ENCODE assay signal across 21 cellular contexts in genomic region chr4:10529256-10529890, GRCh38.
DNase-seq lines count a peak whose midpoint lies in the region; ATAC-seq and TF ChIP-seq lines count a peak whose summit lies in the region.
"Had no signal": no experiment of that assay in that cellular context is flagged by ENCODE, and none has a peak within 500 bp of the region (broad histone marks: within the 10 kb centered on the region; RNA-seq: fewer than 3 reads in every experiment).

No MANE protein-coding gene starts in this region.

- H3K27me3 ChIP-seq in left ventricle myocardium inferior (ENCODE audit: low read depth) (no peaks in the 10 kb centered on the region), right atrium auricular region (no peaks in the 10 kb centered on the region), lower lobe of right lung (ENCODE audit: low read depth) (no peaks in the 10 kb centered on the region), MM.1S (replicated peaks; ENCODE audit: insufficient read depth, low read length) (no peaks in the 10 kb centered on the region)
- H3K27me3 ChIP-seq: BLaER1 treated with 17β-estradiol and CSF1 and Interleukin-3, amounts not matched to agents 10 nM and 100 nM; cardiac muscle cell; transverse colon had no signal

- intact Hi-C loops in left ventricle myocardium inferior (cut with micrococcal nuclease), result no loop called here
- intact Hi-C loops in lower lobe of right lung (cut with DNase I), result no loop called here

- no peak for ATAC-seq in lower lobe of right lung
- no peak for ATAC-seq in activated naive CD4-positive, alpha-beta T cell treated with anti-CD3 and anti-CD28 coated beads, Interleukin-2, amount 50 U/mL, for 72 hours
- ATAC-seq: A549, left lobe of liver, Panc1 had no signal

- no peak overlapping the region for H3K27ac Mint-ChIP-seq in activated naive CD4-positive, alpha-beta T cell treated with anti-CD3 and anti-CD28 coated beads, Interleukin-2, amount 50 U/mL, for 72 hours

- H3K27ac ChIP-seq in left ventricle myocardium inferior (replicated peaks) (peak overlapping the region; percentile 54), right atrium auricular region (no peak overlapping the region), lower lobe of right lung (peak overlapping the region; percentile 41), MM.1S (ENCODE audit: low read length) (no peak overlapping the region)
- H3K27ac ChIP-seq: A549; BLaER1 treated with 17β-estradiol and CSF1 and Interleukin-3, amounts not matched to agents 10 nM and 100 nM; cardiac muscle cell; transverse colon had no signal

- TF ChIP-seq CTCF in left ventricle myocardium inferior (IDR thresholded peaks at IDR 0.05; ENCODE audit: borderline replicate concordance), result no peak
- TF ChIP-seq CTCF in right atrium auricular region (IDR thresholded peaks at IDR 0.05), result no peak
- TF ChIP-seq CTCF in choroid plexus epithelial cell (conservative IDR thresholded peaks at IDR 0.05; ENCODE audit: low read depth, low read length), result no peak
- TF ChIP-seq CTCF in lower lobe of right lung (IDR thresholded peaks at IDR 0.05), result no peak
- TF ChIP-seq CTCF in MM.1S (IDR thresholded peaks at IDR 0.05; ENCODE audit: low read length), result no peak

- H3K4me2 ChIP-seq in MM.1S (ENCODE audit: low read depth, low read length), result no peak overlapping the region
- H3K4me2 ChIP-seq: A549; BLaER1 treated with 17β-estradiol and CSF1 and Interleukin-3, amounts not matched to agents 10 nM and 100 nM; smooth muscle cell had no signal

- H3F3A ChIP-seq in MM.1S (ENCODE audit: insufficient read depth, low read length), result no peaks in the 10 kb centered on the region

- H3K9ac ChIP-seq in MM.1S (ENCODE audit: low read length), result no peak overlapping the region
- H3K9ac ChIP-seq: BLaER1 treated with 17β-estradiol and CSF1 and Interleukin-3, amounts not matched to agents 10 nM and 100 nM had no signal

- no peaks in the 10 kb centered on the region for H3K36me3 Mint-ChIP-seq in activated naive CD4-positive, alpha-beta T cell treated with anti-CD3 and anti-CD28 coated beads, Interleukin-2, amount 50 U/mL, for 72 hours

- H3K4me3 ChIP-seq in left ventricle myocardium inferior (no peak overlapping the region), right atrium auricular region (no peak overlapping the region), choroid plexus epithelial cell (ENCODE audit: low read depth, low read length) (no peak overlapping the region), lower lobe of right lung (no peak overlapping the region), MM.1S (ENCODE audit: low read length) (no peak overlapping the region)
- H3K4me3 ChIP-seq: A549; BLaER1 treated with 17β-estradiol and CSF1 and Interleukin-3, amounts not matched to agents 10 nM and 100 nM; cardiac muscle cell; smooth muscle cell; transverse colon had no signal

- no peaks in the 10 kb centered on the region for H3K79me2 ChIP-seq in MM.1S (ENCODE audit: low read length)

- no peak overlapping the region for H2AFZ ChIP-seq in MM.1S (ENCODE audit: low read length)

- H3K36me3 ChIP-seq in left ventricle myocardium inferior (no peaks in the 10 kb centered on the region), right atrium auricular region (no peaks in the 10 kb centered on the region), lower lobe of right lung (no peaks in the 10 kb centered on the region), MM.1S (replicated peaks; ENCODE audit: insufficient read depth, low read length) (no peaks in the 10 kb centered on the region)
- H3K36me3 ChIP-seq: BLaER1 treated with 17β-estradiol and CSF1 and Interleukin-3, amounts not matched to agents 10 nM and 100 nM; cardiac muscle cell; transverse colon had no signal

- no peaks in the 10 kb centered on the region for H3K9me2 ChIP-seq in MM.1S (replicated peaks; ENCODE audit: insufficient read depth, low read length)

- H3K9me3 Mint-ChIP-seq in activated naive CD4-positive, alpha-beta T cell treated with anti-CD3 and anti-CD28 coated beads, Interleukin-2, amount 50 U/mL, for 72 hours, result no peaks in the 10 kb centered on the region

- DNase-seq in left ventricle myocardium inferior (no peak), right atrium auricular region (ENCODE audit: low spot score) (no peak), choroid plexus epithelial cell (ENCODE audit: low read depth) (peak; percentile 30), lower lobe of right lung (no peak), MM.1S (no peak), medulla oblongata (ENCODE audit: extremely low spot score) (no peak), NCI-H1048 (lab: John Stamatoyannopoulos, UW) (no peak)
- no peak for DNase-seq in activated naive CD4-positive, alpha-beta T cell treated with anti-CD3 and anti-CD28 coated beads, Interleukin-2, amount 50 U/mL, for 72 hours (ENCODE audit: low spot score in 2 of 2)
- DNase-seq: activated CD4-positive, alpha-beta T cell treated with anti-CD3 and anti-CD28 coated beads, Interleukin-2, amount 50 U/mL, for 4 hours; activated naive CD4-positive, alpha-beta T cell treated with anti-CD3 and anti-CD28 coated beads, Interleukin-2, amount 50 U/mL, for 16 hours; DMS153; KG1; NCI-H1436; SW 1271; transverse colon had no signal

- H3K4me1 ChIP-seq in left ventricle myocardium inferior (peaks cover 20% of the 10 kb centered on the region), right atrium auricular region (peaks cover 0 to 17% of the 10 kb centered on the region in 2 donors), lower lobe of right lung (peaks cover 6% of the 10 kb centered on the region), MM.1S (ENCODE audit: low read length) (no peaks in the 10 kb centered on the region)
- H3K4me1 ChIP-seq: A549; BLaER1 treated with 17β-estradiol and CSF1 and Interleukin-3, amounts not matched to agents 10 nM and 100 nM had no signal

- no peaks in the 10 kb centered on the region for H4K20me1 ChIP-seq in MM.1S (ENCODE audit: insufficient read depth, low read length)
- H4K20me1 ChIP-seq: BLaER1 treated with 17β-estradiol and CSF1 and Interleukin-3, amounts not matched to agents 10 nM and 100 nM had no signal

- no peaks in the 10 kb centered on the region for H3K9me3 ChIP-seq in left ventricle myocardium inferior (replicated peaks)
- no peaks in the 10 kb centered on the region for H3K9me3 ChIP-seq in right atrium auricular region
- no peaks in the 10 kb centered on the region for H3K9me3 ChIP-seq in lower lobe of right lung
- H3K9me3 ChIP-seq in MM.1S (replicated peaks; ENCODE audit: insufficient read depth, low read length), result no peaks in the 10 kb centered on the region
- H3K9me3 ChIP-seq: A549; BLaER1 treated with 17β-estradiol and CSF1 and Interleukin-3, amounts not matched to agents 10 nM and 100 nM; transverse colon had no signal

Comparison
In these comparisons a context has a peak if more than half of its experiments do, and no peak if none do; other contexts are left out.
1. H3K27ac ChIP-seq: peak in left ventricle myocardium inferior (single experiment) and lower lobe of right lung (single experiment); none in right atrium auricular region (0 of 2) and MM.1S (single experiment).